ENCODE assay signal across 14 cellular contexts in the genomic region with DNA sequence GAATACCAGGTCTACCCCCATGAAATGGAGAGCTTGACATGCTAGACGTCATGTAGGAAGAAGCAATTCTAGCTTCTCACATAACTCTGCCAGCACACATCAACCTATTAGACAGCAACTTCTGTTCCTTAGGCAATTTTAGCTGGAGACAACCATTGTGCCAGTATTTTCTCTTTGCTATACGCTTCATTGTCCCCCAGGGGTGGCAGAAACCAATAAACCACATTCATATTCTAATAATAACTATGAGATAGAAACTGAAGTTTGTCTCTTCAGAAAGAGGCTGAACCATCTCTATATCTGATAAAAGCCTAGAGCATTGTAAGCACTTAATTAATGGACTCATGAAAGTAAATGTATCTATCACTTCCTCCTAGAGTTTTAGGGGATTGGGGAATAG.
"Had no signal": no experiment of that assay in that cellular context is flagged by ENCODE, and none has a peak within 500 bp of the region (broad histone marks: within the 10 kb centered on the region; RNA-seq: fewer than 3 reads in every experiment).

No MANE protein-coding gene starts in this region.

- H3K4me3 ChIP-seq: hepatocyte, left ventricle myocardium inferior, lung, pancreas, prostate gland, sigmoid colon, spleen, suprapubic skin, thoracic aorta, tibial artery, vagina had no signal

- H3K36me3 ChIP-seq: left ventricle myocardium inferior, pancreas, prostate gland, sigmoid colon, spleen, suprapubic skin, thoracic aorta, tibial artery, vagina had no signal

- H3K4me1 ChIP-seq: left ventricle myocardium inferior, pancreas, prostate gland, sigmoid colon, spleen, suprapubic skin, tibial artery, vagina had no signal

- H3K27ac ChIP-seq: hepatocyte, left ventricle myocardium inferior, pancreas, prostate gland, sigmoid colon, spleen, suprapubic skin, thoracic aorta, tibial artery, vagina had no signal

- H3K9me3 ChIP-seq: pancreas, prostate gland, tibial artery, vagina had no signal

- H3K27me3 ChIP-seq: hepatocyte, pancreas, sigmoid colon, spleen, suprapubic skin, tibial artery, vagina had no signal

- H2AFZ ChIP-seq: hepatocyte had no signal

- H3K4me2 ChIP-seq: hepatocyte had no signal

- ATAC-seq: naive thymus-derived CD4-positive, alpha-beta T cell; natural killer cell treated with Interleukin-12 subunit alpha and Interleukin-12 subunit beta and Interleukin-15 and Interleukin-18, amount 100 ng/mL, for 72 hours; pancreas; stimulated activated effector memory CD8-positive, alpha-beta T cell treated with anti-CD3 and anti-CD28 coated beads, Interleukin-12 subunit alpha, Interleukin-12 subunit beta, amount 100 ng/mL, for 72 hours had no signal

- H3K79me2 ChIP-seq: hepatocyte had no signal
